In genomic region chr7:25456467-25457171, GRCh38 we compare ENCODE assay signal across 1 cellular context.
TF ChIP-seq lines count a peak whose summit lies in the region.

No MANE protein-coding gene starts in this region.

TF ChIP-seq in GM23338, 12 proteins besides CTCF, POLR2A, EP300 and RAD21 (continued from another document):
- TF ChIP-seq, protein P1, sequence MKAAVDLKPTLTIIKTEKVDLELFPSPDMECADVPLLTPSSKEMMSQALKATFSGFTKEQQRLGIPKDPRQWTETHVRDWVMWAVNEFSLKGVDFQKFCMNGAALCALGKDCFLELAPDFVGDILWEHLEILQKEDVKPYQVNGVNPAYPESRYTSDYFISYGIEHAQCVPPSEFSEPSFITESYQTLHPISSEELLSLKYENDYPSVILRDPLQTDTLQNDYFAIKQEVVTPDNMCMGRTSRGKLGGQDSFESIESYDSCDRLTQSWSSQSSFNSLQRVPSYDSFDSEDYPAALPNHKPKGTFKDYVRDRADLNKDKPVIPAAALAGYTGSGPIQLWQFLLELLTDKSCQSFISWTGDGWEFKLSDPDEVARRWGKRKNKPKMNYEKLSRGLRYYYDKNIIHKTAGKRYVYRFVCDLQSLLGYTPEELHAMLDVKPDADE (IDR thresholded peaks at IDR 0.05) = no peak
- TF ChIP-seq STAT1 (IDR thresholded peaks at IDR 0.05; ENCODE audit: unreplicated experiment) = no peak
- TF ChIP-seq, protein P2, sequence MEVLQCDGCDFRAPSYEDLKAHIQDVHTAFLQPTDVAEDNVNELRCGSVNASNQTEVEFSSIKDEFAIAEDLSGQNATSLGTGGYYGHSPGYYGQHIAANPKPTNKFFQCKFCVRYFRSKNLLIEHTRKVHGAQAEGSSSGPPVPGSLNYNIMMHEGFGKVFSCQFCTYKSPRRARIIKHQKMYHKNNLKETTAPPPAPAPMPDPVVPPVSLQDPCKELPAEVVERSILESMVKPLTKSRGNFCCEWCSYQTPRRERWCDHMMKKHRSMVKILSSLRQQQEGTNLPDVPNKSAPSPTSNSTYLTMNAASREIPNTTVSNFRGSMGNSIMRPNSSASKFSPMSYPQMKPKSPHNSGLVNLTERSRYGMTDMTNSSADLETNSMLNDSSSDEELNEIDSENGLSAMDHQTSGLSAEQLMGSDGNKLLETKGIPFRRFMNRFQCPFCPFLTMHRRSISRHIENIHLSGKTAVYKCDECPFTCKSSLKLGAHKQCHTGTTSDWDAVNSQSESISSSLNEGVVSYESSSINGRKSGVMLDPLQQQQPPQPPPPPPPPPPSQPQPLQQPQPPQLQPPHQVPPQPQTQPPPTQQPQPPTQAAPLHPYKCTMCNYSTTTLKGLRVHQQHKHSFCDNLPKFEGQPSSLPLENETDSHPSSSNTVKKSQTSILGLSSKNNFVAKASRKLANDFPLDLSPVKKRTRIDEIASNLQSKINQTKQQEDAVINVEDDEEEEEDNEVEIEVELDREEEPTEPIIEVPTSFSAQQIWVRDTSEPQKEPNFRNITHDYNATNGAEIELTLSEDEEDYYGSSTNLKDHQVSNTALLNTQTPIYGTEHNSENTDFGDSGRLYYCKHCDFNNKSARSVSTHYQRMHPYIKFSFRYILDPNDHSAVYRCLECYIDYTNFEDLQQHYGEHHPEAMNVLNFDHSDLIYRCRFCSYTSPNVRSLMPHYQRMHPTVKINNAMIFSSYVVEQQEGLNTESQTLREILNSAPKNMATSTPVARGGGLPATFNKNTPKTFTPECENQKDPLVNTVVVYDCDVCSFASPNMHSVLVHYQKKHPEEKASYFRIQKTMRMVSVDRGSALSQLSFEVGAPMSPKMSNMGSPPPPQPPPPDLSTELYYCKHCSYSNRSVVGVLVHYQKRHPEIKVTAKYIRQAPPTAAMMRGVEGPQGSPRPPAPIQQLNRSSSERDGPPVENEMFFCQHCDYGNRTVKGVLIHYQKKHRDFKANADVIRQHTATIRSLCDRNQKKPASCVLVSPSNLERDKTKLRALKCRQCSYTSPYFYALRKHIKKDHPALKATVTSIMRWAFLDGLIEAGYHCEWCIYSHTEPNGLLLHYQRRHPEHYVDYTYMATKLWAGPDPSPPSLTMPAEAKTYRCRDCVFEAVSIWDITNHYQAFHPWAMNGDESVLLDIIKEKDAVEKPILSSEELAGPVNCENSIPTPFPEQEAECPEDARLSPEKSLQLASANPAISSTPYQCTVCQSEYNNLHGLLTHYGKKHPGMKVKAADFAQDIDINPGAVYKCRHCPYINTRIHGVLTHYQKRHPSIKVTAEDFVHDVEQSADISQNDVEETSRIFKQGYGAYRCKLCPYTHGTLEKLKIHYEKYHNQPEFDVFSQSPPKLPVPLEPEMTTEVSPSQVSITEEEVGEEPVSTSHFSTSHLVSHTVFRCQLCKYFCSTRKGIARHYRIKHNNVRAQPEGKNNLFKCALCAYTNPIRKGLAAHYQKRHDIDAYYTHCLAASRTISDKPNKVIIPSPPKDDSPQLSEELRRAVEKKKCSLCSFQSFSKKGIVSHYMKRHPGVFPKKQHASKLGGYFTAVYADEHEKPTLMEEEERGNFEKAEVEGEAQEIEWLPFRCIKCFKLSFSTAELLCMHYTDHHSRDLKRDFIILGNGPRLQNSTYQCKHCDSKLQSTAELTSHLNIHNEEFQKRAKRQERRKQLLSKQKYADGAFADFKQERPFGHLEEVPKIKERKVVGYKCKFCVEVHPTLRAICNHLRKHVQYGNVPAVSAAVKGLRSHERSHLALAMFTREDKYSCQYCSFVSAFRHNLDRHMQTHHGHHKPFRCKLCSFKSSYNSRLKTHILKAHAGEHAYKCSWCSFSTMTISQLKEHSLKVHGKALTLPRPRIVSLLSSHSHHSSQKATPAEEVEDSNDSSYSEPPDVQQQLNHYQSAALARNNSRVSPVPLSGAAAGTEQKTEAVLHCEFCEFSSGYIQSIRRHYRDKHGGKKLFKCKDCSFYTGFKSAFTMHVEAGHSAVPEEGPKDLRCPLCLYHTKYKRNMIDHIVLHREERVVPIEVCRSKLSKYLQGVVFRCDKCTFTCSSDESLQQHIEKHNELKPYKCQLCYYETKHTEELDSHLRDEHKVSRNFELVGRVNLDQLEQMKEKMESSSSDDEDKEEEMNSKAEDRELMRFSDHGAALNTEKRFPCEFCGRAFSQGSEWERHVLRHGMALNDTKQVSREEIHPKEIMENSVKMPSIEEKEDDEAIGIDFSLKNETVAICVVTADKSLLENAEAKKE (CRISPR knock-in tag; IDR thresholded peaks at IDR 0.05) = no peak
